In the genomic region with DNA sequence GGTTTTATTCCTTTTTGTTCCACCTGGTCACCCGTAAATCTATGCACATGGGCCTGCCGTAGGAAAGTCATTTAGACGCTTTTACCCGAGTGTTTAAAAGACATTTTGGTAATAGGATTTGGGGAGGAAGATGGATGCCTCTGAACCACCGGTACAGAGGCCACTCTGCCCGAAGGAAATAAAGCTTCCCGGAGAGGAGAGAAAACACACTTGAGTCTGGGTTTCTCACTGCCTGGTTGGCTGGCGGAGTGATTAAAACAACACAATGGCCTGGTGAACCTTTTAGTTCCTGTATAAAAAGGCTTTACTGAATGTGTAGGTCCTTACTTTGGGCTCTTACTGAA, we compare ENCODE assay signal across 8 cellular contexts. TPM values are rescaled to one million over a fixed set of nuclear protein-coding genes. Genes with fewer than 3 reads are reported as not detected.
A peak's percentile ranks its signal among the peaks of the same experiment; 100 is the strongest.
DNase-seq lines count a peak whose midpoint lies in the region; ATAC-seq and TF ChIP-seq lines count a peak whose summit lies in the region.

No MANE protein-coding gene starts in this region.

- H3K9me3 ChIP-seq in SJSA1 (replicated peaks) (no peaks in the 10 kb centered on the region), testis (no peaks in the 10 kb centered on the region)

- peaks cover 5% of the 10 kb centered on the region for H3K4me1 ChIP-seq in SJSA1 (replicated peaks)
- peaks cover 6% of the 10 kb centered on the region for H3K4me1 ChIP-seq in testis

- H3K27ac ChIP-seq in SJSA1 (peak overlapping the region; percentile 61), cingulate gyrus (ENCODE audit: low read depth, low read length) (peak overlapping the region; percentile 91), testis (peak overlapping the region; percentile 94 to 96)

- H3K27me3 ChIP-seq in SJSA1 (replicated peaks): no peaks in the 10 kb centered on the region
- no peaks in the 10 kb centered on the region for H3K27me3 ChIP-seq in testis

- WGBS in testis, 2 donors: 4 to 5% methylated on average over 8 of the region's 8 CpGs

- no peak for TF ChIP-seq CTCF in testis (IDR thresholded peaks at IDR 0.05)

- TF ChIP-seq POLR2A in testis (IDR thresholded peaks at IDR 0.05): no peak

- intact Hi-C loops in testis (cut with DNase I; ENCODE audit: low total_unique reads): loop anchor here (2.0 kb wide), 1 partner anchor 66 kb away; no protein-coding TSS in a partner anchor

- H3K4me3 ChIP-seq in SJSA1 (peak overlapping the region; percentile 49), testis (peak overlapping the region; percentile 72 to 79)

- H3K36me3 ChIP-seq in SJSA1: no peaks in the 10 kb centered on the region
- H3K36me3 ChIP-seq in testis (ENCODE audit: low read depth, missing control alignments): no peaks in the 10 kb centered on the region

- ATAC-seq in HG03103 (IDR thresholded peaks at IDR 0.05; ENCODE audit: low read depth, unreplicated experiment) (peak; percentile 3), HG02840 (IDR thresholded peaks at IDR 0.05; ENCODE audit: low FRiP score, unreplicated experiment) (no peak)

- DNase-seq in activated gamma-delta T cell treated with Interleukin-2 at 50 U/mL for 16 hours: peak; percentile 4
- DNase-seq in activated gamma-delta T cell (lab: John Stamatoyannopoulos, UW): no peak
- DNase-seq in SJSA1 (ENCODE audit: low read depth in 1 of 2, low spot score in 2 of 2): no peak
- DNase-seq in midbrain (lab: John Stamatoyannopoulos, UW): peak; percentile 71
- peak; percentile 26 for DNase-seq in testis

RNA-seq across cellular contexts. Expression of gene THNSL1, which starts 0.8 kb away (rescaled TPM):
- total RNA-seq in SJSA1 (2014; rRNA removed; shearing (Covaris generic)): 1.4 and 2.9 TPM in 2 replicates
- 1 to 10 TPM; 6.7 to 9.6 TPM for total RNA-seq in testis
- 9.6 TPM for polyA plus RNA-seq in testis (ENCODE audit: insufficient read depth, low read depth, low replicate concordance)

RNA-seq across cellular contexts. Expression of gene ENKUR, which starts 1.3 kb away (rescaled TPM):
- total RNA-seq in SJSA1 (2014; rRNA removed; shearing (Covaris generic)): not detected in 2 replicates
- total RNA-seq in testis: 1 to 10 TPM; 2.2 to 2.5 TPM
- polyA plus RNA-seq in testis (ENCODE audit: insufficient read depth, low read depth, low replicate concordance): 6.2 TPM

Comparison
In these comparisons a context has a peak if more than half of its experiments do, and no peak if none do; other contexts are left out.
1. DNase-seq: peak in activated gamma-delta T cell treated with Interleukin-2 at 50 U/mL for 16 hours (single experiment), midbrain (single experiment) and testis (single experiment); none in activated gamma-delta T cell (single experiment) and SJSA1 (0 of 2).
2. Peak in every context shown above with its lines, with median percentiles within 50 percentile points of each other: H3K27ac ChIP-seq.